Comparison of ENCODE assay signal across 3 cellular contexts in genomic region chr3:111438283-111438682, GRCh38.
"Had no signal": no experiment of that assay in that cellular context is flagged by ENCODE, and none has a peak within 500 bp of the region (broad histone marks: within the 10 kb centered on the region; RNA-seq: fewer than 3 reads in every experiment).

No MANE protein-coding gene starts in this region.

- DNase-seq: GDM1, GF-D8 had no signal

- H3K4me3 ChIP-seq: GM12878 had no signal
